18 cellular contexts compared by ENCODE assay signal in genomic region chr3:15903776-15904720, GRCh38.
A peak's percentile ranks its signal among the peaks of the same experiment; 100 is the strongest.
DNase-seq lines count a peak whose midpoint lies in the region; ATAC-seq, FAIRE-seq and TF ChIP-seq lines count a peak whose summit lies in the region.
"Had no signal": no experiment of that assay in that cellular context is flagged by ENCODE, and none has a peak within 500 bp of the region (broad histone marks: within the 10 kb centered on the region; RNA-seq: fewer than 3 reads in every experiment).

No MANE protein-coding gene starts in this region.

- ATAC-seq in HG03159 (IDR thresholded peaks at IDR 0.05; ENCODE audit: unreplicated experiment): no peak
- no peak for ATAC-seq in activated CD4-positive, alpha-beta T cell treated with anti-CD3 and anti-CD28 coated beads for 36 hours
- ATAC-seq: T-cell had no signal

- peak overlapping the region; percentile 16 for H3K27ac Mint-ChIP-seq in neural progenitor cell
- no peak overlapping the region for H3K27ac Mint-ChIP-seq in activated CD4-positive, alpha-beta T cell treated with anti-CD3 and anti-CD28 coated beads for 36 hours
- H3K27ac Mint-ChIP-seq: activated naive CD4-positive, alpha-beta T cell treated with anti-CD3 and anti-CD28 coated beads for 36 hours; T-cell had no signal

- H3K79me2 ChIP-seq in neural progenitor cell (ENCODE audit: low read depth): no peaks in the 10 kb centered on the region

- POLR2A ChIA-PET in activated CD4-positive, alpha-beta T cell treated with anti-CD3 and anti-CD28 coated beads for 36 hours (lab: Charles Lee): no interaction called here

- H3K9ac ChIP-seq in adipocyte (ENCODE audit: low read length): peak overlapping the region; percentile 37
- no peak overlapping the region for H3K9ac ChIP-seq in neural progenitor cell

- no peak for FAIRE-seq in D721Med (lab: Jason Lieb, UNC)
- FAIRE-seq: GM18507, GM19239 had no signal

- no peak overlapping the region for H3K4me2 ChIP-seq in neural progenitor cell

- H3K27ac ChIP-seq in neural progenitor cell (no peak overlapping the region), tibial artery (peak overlapping the region; percentile 68 to 81)
- H3K27ac ChIP-seq: Peyer's patch had no signal

- DNase-seq in adipocyte (ENCODE audit: low read depth) (no peak), fibroblast of the aortic adventitia (ENCODE audit: low read depth) (peak; percentile 19), neural progenitor cell (ENCODE audit: low spot score) (no peak), tibial artery (peak; percentile 70 to 89), Kasumi-1 (lab: John Stamatoyannopoulos, UW) (no peak), D721Med (ENCODE audit: insufficient read length, low spot score) (no peak)
- no peak for DNase-seq in activated CD4-positive, alpha-beta T cell treated with anti-CD3 and anti-CD28 coated beads for 36 hours
- DNase-seq: activated CD4-positive, CD25-positive, alpha-beta regulatory T cell; activated naive CD4-positive, alpha-beta T cell treated with anti-CD3 and anti-CD28 coated beads for 36 hours; effector memory CD4-positive, alpha-beta T cell; NCI-H526 treated with DMSO at 0.1 percent for 48 hours; Peyer's patch; stimulated activated CD4-positive, alpha-beta T cell treated with anti-CD3 and anti-CD28 coated beads, Interleukin-4, amount 100 ng/mL, for 24 hours; T-cell had no signal

- H3K4me3 ChIP-seq in adipocyte (ENCODE audit: low read length) (no peak overlapping the region), fibroblast of the aortic adventitia (ENCODE audit: low read depth, low read length) (no peak overlapping the region), neural progenitor cell (no peak overlapping the region), tibial artery (no peak overlapping the region)
- H3K4me3 ChIP-seq: mucosa of descending colon, Peyer's patch had no signal

- no peak overlapping the region for H2AFZ ChIP-seq in neural progenitor cell (replicated peaks)

- H3K9me3 Mint-ChIP-seq in neural progenitor cell: peaks cover 1% of the 10 kb centered on the region
- no peaks in the 10 kb centered on the region for H3K9me3 Mint-ChIP-seq in activated CD4-positive, alpha-beta T cell treated with anti-CD3 and anti-CD28 coated beads for 36 hours (ENCODE audit: low read depth)
- H3K9me3 Mint-ChIP-seq: T-cell had no signal

- H3K9me3 ChIP-seq in adipocyte (ENCODE audit: control insufficient read depth, low read length) (no peaks in the 10 kb centered on the region), neural progenitor cell (ENCODE audit: low read depth) (no peaks in the 10 kb centered on the region), tibial artery (no peaks in the 10 kb centered on the region)
- H3K9me3 ChIP-seq: mucosa of descending colon, Peyer's patch had no signal

- CTCF ChIA-PET in activated CD4-positive, alpha-beta T cell treated with anti-CD3 and anti-CD28 coated beads for 36 hours (lab: Charles Lee): no interaction called here

- no peaks in the 10 kb centered on the region for H3K27me3 Mint-ChIP-seq in neural progenitor cell (ENCODE audit: insufficient read depth, low read depth)
- H3K27me3 Mint-ChIP-seq in activated CD4-positive, alpha-beta T cell treated with anti-CD3 and anti-CD28 coated beads for 36 hours: no peaks in the 10 kb centered on the region
- H3K27me3 Mint-ChIP-seq: T-cell had no signal

- peaks cover 7% of the 10 kb centered on the region for H3K4me1 Mint-ChIP-seq in neural progenitor cell
- H3K4me1 Mint-ChIP-seq in activated CD4-positive, alpha-beta T cell treated with anti-CD3 and anti-CD28 coated beads for 36 hours: no peaks in the 10 kb centered on the region
- H3K4me1 Mint-ChIP-seq: T-cell had no signal

- no peaks in the 10 kb centered on the region for H3K36me3 ChIP-seq in adipocyte (ENCODE audit: control insufficient read depth, insufficient read depth, low read length, severe bottlenecking)
- no peaks in the 10 kb centered on the region for H3K36me3 ChIP-seq in neural progenitor cell
- no peaks in the 10 kb centered on the region for H3K36me3 ChIP-seq in tibial artery
- H3K36me3 ChIP-seq: Peyer's patch had no signal

- intact Hi-C loops in tibial artery (cut with DNase I; ENCODE audit: low total_unique reads): no loop called here
- intact Hi-C loops in activated CD4-positive, alpha-beta T cell treated with anti-CD3 and anti-CD28 coated beads for 36 hours (cut with DNase I, micrococcal nuclease): no loop called here

- no peak overlapping the region for H3K4me3 Mint-ChIP-seq in neural progenitor cell
- no peak overlapping the region for H3K4me3 Mint-ChIP-seq in activated CD4-positive, alpha-beta T cell treated with anti-CD3 and anti-CD28 coated beads for 36 hours
- H3K4me3 Mint-ChIP-seq: activated naive CD4-positive, alpha-beta T cell treated with anti-CD3 and anti-CD28 coated beads for 36 hours; T-cell had no signal

- no peak for TF ChIP-seq CTCF in fibroblast of the aortic adventitia (IDR thresholded peaks at IDR 0.05; ENCODE audit: insufficient read depth, low read length)
- no peak for TF ChIP-seq CTCF in neural progenitor cell (IDR thresholded peaks at IDR 0.05)
- TF ChIP-seq CTCF in tibial artery (IDR thresholded peaks at IDR 0.05): no peak
- TF ChIP-seq CTCF in D721Med (IDR thresholded peaks at IDR 0.05; ENCODE audit: insufficient read depth, missing control alignments): no peak

- H3F3A ChIP-seq in neural progenitor cell (ENCODE audit: low read depth): no peaks in the 10 kb centered on the region

- H3K36me3 Mint-ChIP-seq in neural progenitor cell: no peaks in the 10 kb centered on the region
- no peaks in the 10 kb centered on the region for H3K36me3 Mint-ChIP-seq in activated CD4-positive, alpha-beta T cell treated with anti-CD3 and anti-CD28 coated beads for 36 hours (ENCODE audit: low read depth)
- H3K36me3 Mint-ChIP-seq: T-cell had no signal

- H4K20me1 ChIP-seq in neural progenitor cell (ENCODE audit: low read depth): no peaks in the 10 kb centered on the region

- H3K27me3 ChIP-seq in adipocyte (replicated peaks; ENCODE audit: control insufficient read depth, insufficient read depth, low read length) (no peaks in the 10 kb centered on the region), neural progenitor cell (no peaks in the 10 kb centered on the region), tibial artery (no peaks in the 10 kb centered on the region)
- H3K27me3 ChIP-seq: Peyer's patch had no signal

- H3K4me1 ChIP-seq in adipocyte (ENCODE audit: control insufficient read depth, insufficient read depth, low read length): peaks cover 20% of the 10 kb centered on the region
- no peaks in the 10 kb centered on the region for H3K4me1 ChIP-seq in neural progenitor cell
- peaks cover 6 to 32% (median 23%) of the 10 kb centered on the region in 4 donors for H3K4me1 ChIP-seq in tibial artery
- H3K4me1 ChIP-seq: Peyer's patch had no signal

Comparison
In these comparisons a context has a peak if more than half of its experiments do, and no peak if none do; other contexts are left out.
1. DNase-seq: peak in fibroblast of the aortic adventitia (single experiment) and tibial artery (2 of 2); none in adipocyte (single experiment), neural progenitor cell (single experiment), Kasumi-1 (0 of 2), D721Med (single experiment) and activated CD4-positive, alpha-beta T cell treated with anti-CD3 and anti-CD28 coated beads for 36 hours (single experiment).